In the genomic region with DNA sequence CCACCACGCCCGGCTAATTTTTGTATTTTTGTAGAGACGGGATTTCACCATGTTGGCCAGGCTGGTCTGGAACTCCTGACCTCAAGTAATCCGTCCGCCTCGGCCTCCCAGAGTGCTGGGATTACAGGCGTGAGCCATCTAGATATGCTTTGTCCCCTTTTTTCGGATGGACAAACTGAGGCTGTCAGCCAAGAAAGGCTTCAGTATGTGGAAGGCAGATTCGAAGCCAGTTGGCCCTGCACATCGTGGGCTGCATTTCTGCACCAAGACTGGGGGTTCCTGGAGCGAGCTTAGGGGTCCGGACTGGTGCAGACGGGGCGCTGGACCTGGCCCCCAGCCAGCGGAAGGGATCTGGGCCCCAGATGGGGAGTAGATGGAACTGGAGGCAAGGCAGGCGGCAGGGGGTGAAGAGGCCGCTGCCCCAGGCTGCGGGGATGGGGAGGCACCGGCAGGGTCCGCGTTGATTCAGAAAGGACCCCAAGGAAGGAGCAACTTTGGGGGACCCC, we compare ENCODE assay signal across 8 cellular contexts. TPM values are rescaled to one million over a fixed set of nuclear protein-coding genes. Genes with fewer than 3 reads are reported as not detected.
A peak's percentile ranks its signal among the peaks of the same experiment; 100 is the strongest.
DNase-seq lines count a peak whose midpoint lies in the region; FAIRE-seq and TF ChIP-seq lines count a peak whose summit lies in the region.

No MANE protein-coding gene starts in this region.

- peak overlapping the region; percentile 89 for H2AFZ ChIP-seq in neuronal stem cell (ENCODE audit: low read length)

- H3K18ac ChIP-seq in neuronal stem cell (ENCODE audit: low read length) = peak overlapping the region; percentile 99

- H3K4me3 ChIP-seq in HUES6 (ENCODE audit: low read depth, low read length) (peak overlapping the region; percentile 66), neuronal stem cell (ENCODE audit: low read length in 2 of 2) (peak overlapping the region; percentile 0 to 82)

- peak overlapping the region; percentile 73 for H3K4me3 Mint-ChIP-seq in dendritic cell treated with granulocyte-macrophage colony-stimulating factor and Interleukin-4, amounts not matched to agents 40 ng/mL and 50 ng/mL, for 4 days

- peaks cover 2% of the 10 kb centered on the region for H3K27me3 Mint-ChIP-seq in dendritic cell treated with granulocyte-macrophage colony-stimulating factor and Interleukin-4, amounts not matched to agents 40 ng/mL and 50 ng/mL, for 4 days

- H3K36me3 ChIP-seq in ES-I3 (ENCODE audit: insufficient read depth, low read length) = no peaks in the 10 kb centered on the region
- no peaks in the 10 kb centered on the region for H3K36me3 ChIP-seq in HUES6 (ENCODE audit: control insufficient read depth, insufficient read depth, low read length)
- no peaks in the 10 kb centered on the region for H3K36me3 ChIP-seq in neuronal stem cell (replicated peaks in 1 of 2; ENCODE audit: control insufficient read depth in 2 of 2, insufficient read depth in 2 of 2, low read length in 2 of 2)

- H2BK5ac ChIP-seq in neuronal stem cell (ENCODE audit: low read length) = peak overlapping the region; percentile 99

- no peak for FAIRE-seq in GM12892 (lab: Jason Lieb, UNC)

- peaks cover 18% of the 10 kb centered on the region for H3K36me3 Mint-ChIP-seq in dendritic cell treated with granulocyte-macrophage colony-stimulating factor and Interleukin-4, amounts not matched to agents 40 ng/mL and 50 ng/mL, for 4 days (ENCODE audit: low read depth)

- no peak overlapping the region for H4K91ac ChIP-seq in neuronal stem cell (ENCODE audit: low read depth, low read length, poor library complexity)

- H3K9me3 ChIP-seq in ES-I3 (ENCODE audit: control insufficient read depth, insufficient read depth, low read length) (no peaks in the 10 kb centered on the region), HUES6 (ENCODE audit: control insufficient read depth, insufficient read depth, low read depth, low read length) (no peaks in the 10 kb centered on the region), neuronal stem cell (replicated peaks in 1 of 2; ENCODE audit: control insufficient read depth in 2 of 2, insufficient read depth in 1 of 2, low read depth in 1 of 2, low read length in 2 of 2) (no peaks in the 10 kb centered on the region)

- H3K27me3 ChIP-seq in HUES6 (ENCODE audit: control insufficient read depth, insufficient read depth, low read length) (no peaks in the 10 kb centered on the region), neuronal stem cell (ENCODE audit: control insufficient read depth in 3 of 3, insufficient read depth in 3 of 3, low read depth in 1 of 3, low read length in 3 of 3) (peaks cover 0 to 2% (median 0%) of the 10 kb centered on the region in 3 experiments)

- no CpG with 5 or more reads among the region's 21 CpGs for WGBS in neuronal stem cell (ENCODE audit: extremely low coverage in 2 of 2, insufficient read length in 2 of 2, insufficient replicate concordance in 1 of 2), 2 donors

- H3K27ac ChIP-seq in HUES6 (ENCODE audit: low read depth, low read length) (peak overlapping the region; percentile 93), neuronal stem cell (replicated peaks; ENCODE audit: low read length) (no peak overlapping the region)

- peak overlapping the region; percentile 97 for H3K27ac Mint-ChIP-seq in dendritic cell treated with granulocyte-macrophage colony-stimulating factor and Interleukin-4, amounts not matched to agents 40 ng/mL and 50 ng/mL, for 4 days

- H3K23ac ChIP-seq in neuronal stem cell (ENCODE audit: low read depth, low read length, poor library complexity) = peak overlapping the region; percentile 32

- no peaks in the 10 kb centered on the region for H3K79me1 ChIP-seq in neuronal stem cell (ENCODE audit: low read depth, low read length)

- intact Hi-C loops in dendritic cell treated with granulocyte-macrophage colony-stimulating factor and Interleukin-4, amounts not matched to agents 40 ng/mL and 50 ng/mL, for 4 days (cut with micrococcal nuclease) = loop anchor here (1.0 kb wide), 1 partner anchor 9 kb away; no protein-coding TSS in a partner anchor

- H2BK120ac ChIP-seq in neuronal stem cell (ENCODE audit: low read depth, low read length) = no peak overlapping the region

- H2AK5ac ChIP-seq in neuronal stem cell (ENCODE audit: low read depth, low read length) = peak overlapping the region; percentile 100

- no peak overlapping the region for H4K8ac ChIP-seq in neuronal stem cell (ENCODE audit: low read depth, low read length)

- H3K14ac ChIP-seq in neuronal stem cell (ENCODE audit: low read length) = no peak overlapping the region

- H3K4me1 ChIP-seq in ES-I3 (ENCODE audit: insufficient read depth, low read length) = peaks cover 14% of the 10 kb centered on the region
- H3K4me1 ChIP-seq in HUES6 (ENCODE audit: control insufficient read depth, insufficient read depth, low read length) = peaks cover 39% of the 10 kb centered on the region
- H3K4me1 ChIP-seq in neuronal stem cell (ENCODE audit: control insufficient read depth in 2 of 2, insufficient read depth in 1 of 2, low read depth in 1 of 2, low read length in 2 of 2) = peaks cover 28 to 30% of the 10 kb centered on the region in 2 donors

- no peak; the same call in 1 of the 2 replicates for TF ChIP-seq POLR2A in GM12892 (IDR thresholded peaks at IDR 0.05; ENCODE audit: low read depth, low read length)

- DNase-seq in neuronal stem cell (ENCODE audit: low spot score) = no peak
- no peak for DNase-seq in GM12892 (ENCODE audit: insufficient read length)
- no peak for DNase-seq in effector CD4-positive, alpha-beta T cell
- no peak for DNase-seq in AG20443 (ENCODE audit: low spot score)
- no peak for DNase-seq in NCI-H524 (lab: John Stamatoyannopoulos, UW)

- H3K4me1 Mint-ChIP-seq in dendritic cell treated with granulocyte-macrophage colony-stimulating factor and Interleukin-4, amounts not matched to agents 40 ng/mL and 50 ng/mL, for 4 days (ENCODE audit: low read depth) = peaks cover 64% of the 10 kb centered on the region

- peak overlapping the region; percentile 97 for H2BK12ac ChIP-seq in neuronal stem cell (ENCODE audit: low read length)

- peak overlapping the region; percentile 53 for H2BK15ac ChIP-seq in neuronal stem cell (ENCODE audit: low read length)

- H3K9ac ChIP-seq in ES-I3 (ENCODE audit: low read depth, low read length) (peak overlapping the region; percentile 94), HUES6 (ENCODE audit: low read length) (peak overlapping the region; percentile 66), neuronal stem cell (ENCODE audit: low read depth, low read length, poor library complexity) (peak overlapping the region; percentile 67)

- no peak overlapping the region for H3K4ac ChIP-seq in neuronal stem cell (ENCODE audit: low read length)

- peak overlapping the region; percentile 90 for H3K4me2 ChIP-seq in neuronal stem cell (ENCODE audit: insufficient read depth, low read length, poor library complexity, severe bottlenecking)

- H3K9me3 Mint-ChIP-seq in dendritic cell treated with granulocyte-macrophage colony-stimulating factor and Interleukin-4, amounts not matched to agents 40 ng/mL and 50 ng/mL, for 4 days = peaks cover 9% of the 10 kb centered on the region

RNA-seq across cellular contexts. Expression of gene JUND, which starts 9.7 kb away (rescaled TPM):
- 126 TPM for polyA plus RNA-seq in neuronal stem cell (2013, experiment 1 of 2)
- 119 TPM for polyA plus RNA-seq in neuronal stem cell (2013, experiment 2 of 2)
- polyA plus RNA-seq in GM12892 (2012; ENCODE audit: missing spikeins) = 6.8 TPM

RNA-seq across cellular contexts. Expression of gene IQCN, which starts 16.8 kb away (rescaled TPM):
- polyA plus RNA-seq in neuronal stem cell (2013, experiment 1 of 2) = 0.81 TPM
- 1.1 TPM for polyA plus RNA-seq in neuronal stem cell (2013, experiment 2 of 2)
- polyA plus RNA-seq in GM12892 (2012; ENCODE audit: missing spikeins) = 0.68 TPM

RNA-seq across cellular contexts. Expression of gene LSM4, which starts 31.8 kb away (rescaled TPM):
- 355 TPM for polyA plus RNA-seq in neuronal stem cell (2013, experiment 1 of 2)
- polyA plus RNA-seq in neuronal stem cell (2013, experiment 2 of 2) = 349 TPM
- 105 TPM for polyA plus RNA-seq in GM12892 (2012; ENCODE audit: missing spikeins)

RNA-seq across cellular contexts. Expression of gene PGPEP1, which starts 49.3 kb away (rescaled TPM):
- 10.5 TPM for polyA plus RNA-seq in neuronal stem cell (2013, experiment 1 of 2)
- polyA plus RNA-seq in neuronal stem cell (2013, experiment 2 of 2) = 10.8 TPM
- 16.7 TPM for polyA plus RNA-seq in GM12892 (2012; ENCODE audit: missing spikeins)
